ENCODE assay signal across 21 cellular contexts in the genomic region with DNA sequence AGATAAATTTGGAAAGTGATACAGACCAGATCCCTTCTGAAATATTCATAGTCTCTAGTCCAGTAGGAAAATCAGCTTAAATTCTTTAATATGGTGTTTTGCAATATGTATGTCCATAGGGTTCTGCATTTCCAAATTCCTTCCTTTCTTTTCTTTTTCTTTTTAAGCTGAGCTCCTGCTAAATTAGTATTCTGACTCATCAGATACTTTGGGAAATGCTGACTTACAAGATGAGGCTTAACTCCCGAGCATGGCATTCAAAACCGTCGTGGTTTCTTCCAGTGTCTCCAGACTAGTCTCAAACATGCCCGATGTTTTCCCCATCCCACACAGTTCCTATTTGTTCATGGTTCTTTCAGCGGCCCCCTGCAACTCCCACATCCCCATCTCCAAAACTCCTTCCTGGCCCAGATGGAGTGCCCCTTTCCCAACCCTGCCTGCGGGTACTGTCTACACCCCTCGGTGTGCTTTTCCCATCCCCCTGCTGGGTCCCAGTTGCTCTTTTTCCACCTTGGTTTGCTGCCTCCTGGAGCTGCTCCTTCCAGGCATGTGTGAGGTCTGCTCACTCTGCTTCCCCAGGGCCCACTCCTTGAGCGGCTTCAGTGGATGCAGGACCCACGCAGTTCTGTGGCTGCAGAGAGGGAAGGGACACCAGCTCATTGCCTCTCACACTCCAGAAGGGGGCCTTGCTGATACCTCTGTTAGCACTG. TPM values are rescaled to one million over a fixed set of nuclear protein-coding genes. Genes with fewer than 3 reads are reported as not detected.
DNase-seq lines count a peak whose midpoint lies in the region; ATAC-seq and TF ChIP-seq lines count a peak whose summit lies in the region.
"Had no signal": no experiment of that assay in that cellular context is flagged by ENCODE, and none has a peak within 500 bp of the region (broad histone marks: within the 10 kb centered on the region; RNA-seq: fewer than 3 reads in every experiment).

No MANE protein-coding gene starts in this region.

- H2BK5ac ChIP-seq in mesenchymal stem cell (ENCODE audit: low read depth, low read length, poor library complexity, severe bottlenecking) = peak overlapping the region; percentile 10

- no peak overlapping the region for H3K4me3 Mint-ChIP-seq in chondrocyte (ENCODE audit: unreplicated experiment)
- no peak overlapping the region for H3K4me3 Mint-ChIP-seq in activated T-helper 17 cell treated with anti-CD3 and anti-CD28 coated beads, Interleukin-2, amount 50 U/mL, for 72 hours
- H3K4me3 Mint-ChIP-seq: activated naive CD8-positive, alpha-beta T cell treated with anti-CD3 and anti-CD28 coated beads for 36 hours; activated T-cell treated with anti-CD3 and anti-CD28 coated beads, Interleukin-2, amount 50 U/mL, for 4 hours; stimulated activated effector memory CD8-positive, alpha-beta T cell treated with anti-CD3 and anti-CD28 coated beads, Interleukin-12 subunit alpha, Interleukin-12 subunit beta, amount 100 ng/mL, for 72 hours had no signal

- intact Hi-C loops in PC-3 (cut with micrococcal nuclease) = no loop called here

- ATAC-seq in PC-3 = no peak
- ATAC-seq in HG03039 (IDR thresholded peaks at IDR 0.05; ENCODE audit: unreplicated experiment) = no peak
- ATAC-seq in activated T-helper 17 cell treated with anti-CD3 and anti-CD28 coated beads, Interleukin-2, amount 50 U/mL, for 72 hours (replicated peaks) = no peak
- ATAC-seq: A549; activated T-cell treated with anti-CD3 and anti-CD28 coated beads, Interleukin-2, amount 50 U/mL, for 4 hours; heart left ventricle; stimulated activated effector memory CD8-positive, alpha-beta T cell treated with anti-CD3 and anti-CD28 coated beads, Interleukin-12 subunit alpha, Interleukin-12 subunit beta, amount 100 ng/mL, for 72 hours had no signal

- H3K9me3 ChIP-seq in PC-3 (ENCODE audit: low read length) (no peaks in the 10 kb centered on the region), mesenchymal stem cell (ENCODE audit: control insufficient read depth, low read length) (no peaks in the 10 kb centered on the region)
- H3K9me3 ChIP-seq: A549, heart left ventricle, SJCRH30, transverse colon had no signal

- peak overlapping the region; percentile 15 for H2BK15ac ChIP-seq in mesenchymal stem cell (ENCODE audit: low read depth, poor library complexity, severe bottlenecking)

- no peaks in the 10 kb centered on the region for H3F3A ChIP-seq in PC-3 (ENCODE audit: low read length, unreplicated experiment)

- POLR2A ChIA-PET in PC-3 (lab: Charles Lee; ENCODE audit: unreplicated experiment) = no interaction called here

- H3K27me3 ChIP-seq in PC-3 (ENCODE audit: low read length) = peaks cover 50% of the 10 kb centered on the region
- H3K27me3 ChIP-seq in mesenchymal stem cell (ENCODE audit: control insufficient read depth in 1 of 2, insufficient read depth in 1 of 2, low read length in 2 of 2) = peaks cover 0 to 15% of the 10 kb centered on the region in 2 experiments
- H3K27me3 ChIP-seq: SJCRH30 had no signal

- DNase-seq in AG08395 (ENCODE audit: low spot score) (peak; percentile 54), PC-3 (no peak), chondrocyte (ENCODE audit: low spot score) (no peak), mesenchymal stem cell (peak; percentile 34), NCI-H1436 (lab: John Stamatoyannopoulos, UW) (no peak)
- no peak for DNase-seq in activated effector memory CD4-positive, alpha-beta T cell treated with Interleukin-2 at 50 U/mL for 16 hours
- DNase-seq: activated naive CD8-positive, alpha-beta T cell treated with anti-CD3 and anti-CD28 coated beads for 36 hours; activated T-cell treated with anti-CD3 and anti-CD28 coated beads, Interleukin-2, amount 50 U/mL, for 4 hours; cerebellar nuclear complex; heart left ventricle; NCI-H1417; SJCRH30; T1000; transverse colon had no signal

- no peak for TF ChIP-seq CTCF in PC-3 (conservative IDR thresholded peaks at IDR 0.05; ENCODE audit: low read depth, low read length)
- no peak for TF ChIP-seq CTCF in chondrocyte (IDR thresholded peaks at IDR 0.05)

- no peaks in the 10 kb centered on the region for H4K20me1 ChIP-seq in PC-3 (ENCODE audit: low read length)

- no peak overlapping the region for H2BK120ac ChIP-seq in mesenchymal stem cell (ENCODE audit: low read depth, low read length)

- H3K79me2 ChIP-seq in PC-3 (ENCODE audit: low read length) = no peaks in the 10 kb centered on the region

- peak overlapping the region; percentile 84 for H4K8ac ChIP-seq in mesenchymal stem cell (ENCODE audit: low read length)

- peak overlapping the region; percentile 4 to 71 for H3K18ac ChIP-seq in mesenchymal stem cell (ENCODE audit: low read depth in 1 of 2, low read length in 2 of 2)

- peaks cover 11% of the 10 kb centered on the region for H3K4me1 ChIP-seq in PC-3 (ENCODE audit: insufficient read depth, low read length)
- H3K4me1 ChIP-seq in mesenchymal stem cell (ENCODE audit: control insufficient read depth, insufficient read depth, low read depth, low read length) = peaks cover 19% of the 10 kb centered on the region

- WGBS in mesenchymal stem cell = 62% methylated on average over 9 of the region's 9 CpGs

- no peaks in the 10 kb centered on the region for H3K9me3 Mint-ChIP-seq in chondrocyte (ENCODE audit: low read depth)
- H3K9me3 Mint-ChIP-seq in activated T-helper 17 cell treated with anti-CD3 and anti-CD28 coated beads, Interleukin-2, amount 50 U/mL, for 72 hours = no peaks in the 10 kb centered on the region
- H3K9me3 Mint-ChIP-seq: activated naive CD8-positive, alpha-beta T cell treated with anti-CD3 and anti-CD28 coated beads for 36 hours; activated T-cell treated with anti-CD3 and anti-CD28 coated beads, Interleukin-2, amount 50 U/mL, for 4 hours; stimulated activated effector memory CD8-positive, alpha-beta T cell treated with anti-CD3 and anti-CD28 coated beads, Interleukin-12 subunit alpha, Interleukin-12 subunit beta, amount 100 ng/mL, for 72 hours had no signal

- H2AFZ ChIP-seq in PC-3 (ENCODE audit: low read length) (0 out of 2 replicates have a peak overlapping the region, but pooled peaks have one; percentile 25), mesenchymal stem cell (ENCODE audit: low read depth, low read length) (no peak overlapping the region)

- H3K36me3 Mint-ChIP-seq in chondrocyte (ENCODE audit: low read depth) = no peaks in the 10 kb centered on the region
- H3K36me3 Mint-ChIP-seq in activated T-helper 17 cell treated with anti-CD3 and anti-CD28 coated beads, Interleukin-2, amount 50 U/mL, for 72 hours (ENCODE audit: low read depth) = no peaks in the 10 kb centered on the region
- H3K36me3 Mint-ChIP-seq: activated naive CD8-positive, alpha-beta T cell treated with anti-CD3 and anti-CD28 coated beads for 36 hours; stimulated activated effector memory CD8-positive, alpha-beta T cell treated with anti-CD3 and anti-CD28 coated beads, Interleukin-12 subunit alpha, Interleukin-12 subunit beta, amount 100 ng/mL, for 72 hours had no signal

- H3K14ac ChIP-seq in mesenchymal stem cell (ENCODE audit: low read length in 2 of 2) = no peak overlapping the region

- no peaks in the 10 kb centered on the region for H3K79me1 ChIP-seq in mesenchymal stem cell (replicated peaks; ENCODE audit: low read length, poor library complexity, severe bottlenecking)

- H3K4me3 ChIP-seq in PC-3 (ENCODE audit: low read length) (no peak overlapping the region), mesenchymal stem cell (ENCODE audit: insufficient read depth in 1 of 2, low read depth in 1 of 2, low read length in 2 of 2) (no peak overlapping the region)
- H3K4me3 ChIP-seq: A549, heart left ventricle, SJCRH30, skin epidermis, transverse colon had no signal

- H3K4me2 ChIP-seq in PC-3 (ENCODE audit: low read length) (no peak overlapping the region), mesenchymal stem cell (ENCODE audit: low read length, poor library complexity, severe bottlenecking) (no peak overlapping the region)
- H3K4me2 ChIP-seq: A549, KMS-11 had no signal

- H3K27ac ChIP-seq in PC-3 (ENCODE audit: low read length) = no peak overlapping the region
- no peak overlapping the region for H3K27ac ChIP-seq in mesenchymal stem cell (ENCODE audit: low read length, poor library complexity, severe bottlenecking)
- H3K27ac ChIP-seq: A549, heart left ventricle, KMS-11, SJCRH30, transverse colon had no signal

- H3K36me3 ChIP-seq in PC-3 (ENCODE audit: low read depth, low read length) (no peaks in the 10 kb centered on the region), mesenchymal stem cell (ENCODE audit: control insufficient read depth in 1 of 2, insufficient read depth in 2 of 2, low read depth in 1 of 2, low read length in 2 of 2) (no peaks in the 10 kb centered on the region)
- H3K36me3 ChIP-seq: heart left ventricle, SJCRH30, transverse colon had no signal

- H3K27me3 Mint-ChIP-seq in chondrocyte (ENCODE audit: low read depth) = no peaks in the 10 kb centered on the region
- peaks cover 7% of the 10 kb centered on the region for H3K27me3 Mint-ChIP-seq in activated T-helper 17 cell treated with anti-CD3 and anti-CD28 coated beads, Interleukin-2, amount 50 U/mL, for 72 hours

- no peak overlapping the region for H2AK5ac ChIP-seq in mesenchymal stem cell (ENCODE audit: low read length, severe bottlenecking)

- H3K27ac Mint-ChIP-seq in chondrocyte (ENCODE audit: unreplicated experiment) = peak overlapping the region; percentile 65
- no peak overlapping the region for H3K27ac Mint-ChIP-seq in activated T-helper 17 cell treated with anti-CD3 and anti-CD28 coated beads, Interleukin-2, amount 50 U/mL, for 72 hours
- H3K27ac Mint-ChIP-seq: activated naive CD8-positive, alpha-beta T cell treated with anti-CD3 and anti-CD28 coated beads for 36 hours had no signal

- H2BK12ac ChIP-seq in mesenchymal stem cell (ENCODE audit: low read length in 2 of 2) = peak overlapping the region in 1 of 2 experiments; percentile 63

- H3K9ac ChIP-seq in PC-3 (ENCODE audit: low read length) (no peak overlapping the region), mesenchymal stem cell (ENCODE audit: low read length) (peak overlapping the region; percentile 42)
- H3K9ac ChIP-seq: KMS-11 had no signal

- H3K23ac ChIP-seq in mesenchymal stem cell (ENCODE audit: low read length in 2 of 2) = no peak overlapping the region

- H3K9me2 ChIP-seq in PC-3 (replicated peaks; ENCODE audit: low read length) = no peaks in the 10 kb centered on the region

- CTCF ChIA-PET in PC-3 (lab: Charles Lee) = interaction anchor here (4.1 kb wide), 1 partner anchor 67 kb away, joined by 72 read pairs; no protein-coding TSS in a partner anchor

- H3K4ac ChIP-seq in mesenchymal stem cell (ENCODE audit: low read depth in 1 of 2, low read length in 2 of 2) = no peak overlapping the region

- peaks cover 40% of the 10 kb centered on the region for H3K4me1 Mint-ChIP-seq in chondrocyte (ENCODE audit: low read depth)
- H3K4me1 Mint-ChIP-seq in activated T-helper 17 cell treated with anti-CD3 and anti-CD28 coated beads, Interleukin-2, amount 50 U/mL, for 72 hours = peaks cover 13% of the 10 kb centered on the region

- no TSS peak for BruUV-seq in PC-3 (replicated peaks; lab: Mats Ljungman, UMichigan)

- peak overlapping the region; percentile 25 for H4K91ac ChIP-seq in mesenchymal stem cell (ENCODE audit: low read length)

RNA-seq across cellular contexts. Expression of gene ETV3, which starts 19.4 kb away (rescaled TPM):
- total RNA-seq in PC-3 (2014; rRNA removed) (10.1 and 12.2 TPM in 2 replicates), chondrocyte (23.4 to 25.6 TPM (median 24.4 TPM) in 3 replicates)
- 9.1 TPM for polyA plus RNA-seq in mesenchymal stem cell (2013, experiment 1 of 2)
- 8.6 TPM for polyA plus RNA-seq in mesenchymal stem cell (2013, experiment 2 of 2)
- 10 to 100 TPM; 18.4 to 39.4 TPM for total RNA-seq in activated T-helper 17 cell treated with anti-CD3 and anti-CD28 coated beads, Interleukin-2, amount 50 U/mL, for 72 hours

RNA-seq across cellular contexts. Expression of gene ETV3L, which starts 58.0 kb away (rescaled TPM):
- not detected in 2 replicates for total RNA-seq in PC-3 (2014; rRNA removed)
- total RNA-seq in chondrocyte = not detected in 3 replicates
- not detected for polyA plus RNA-seq in mesenchymal stem cell (2013, experiment 1 of 2)
- polyA plus RNA-seq in mesenchymal stem cell (2013, experiment 2 of 2) = not detected
- total RNA-seq in activated T-helper 17 cell treated with anti-CD3 and anti-CD28 coated beads, Interleukin-2, amount 50 U/mL, for 72 hours = under 1 TPM in 1 of 2 donors, not detected in 1; 0.26 TPM
- total RNA-seq: activated naive CD8-positive, alpha-beta T cell treated with anti-CD3 and anti-CD28 coated beads for 36 hours; activated T-cell treated with anti-CD3 and anti-CD28 coated beads, Interleukin-2, amount 50 U/mL, for 4 hours; G401; heart left ventricle; SJCRH30; transverse colon had no signal
- polyA plus RNA-seq: A549, heart left ventricle had no signal

Comparison
In these comparisons a context has a peak if more than half of its experiments do, and no peak if none do; other contexts are left out.
1. DNase-seq: peak in AG08395 (single experiment) and mesenchymal stem cell (single experiment); none in PC-3 (single experiment), chondrocyte (single experiment), NCI-H1436 (single experiment) and activated effector memory CD4-positive, alpha-beta T cell treated with Interleukin-2 at 50 U/mL for 16 hours (single experiment).